In the genomic region with DNA sequence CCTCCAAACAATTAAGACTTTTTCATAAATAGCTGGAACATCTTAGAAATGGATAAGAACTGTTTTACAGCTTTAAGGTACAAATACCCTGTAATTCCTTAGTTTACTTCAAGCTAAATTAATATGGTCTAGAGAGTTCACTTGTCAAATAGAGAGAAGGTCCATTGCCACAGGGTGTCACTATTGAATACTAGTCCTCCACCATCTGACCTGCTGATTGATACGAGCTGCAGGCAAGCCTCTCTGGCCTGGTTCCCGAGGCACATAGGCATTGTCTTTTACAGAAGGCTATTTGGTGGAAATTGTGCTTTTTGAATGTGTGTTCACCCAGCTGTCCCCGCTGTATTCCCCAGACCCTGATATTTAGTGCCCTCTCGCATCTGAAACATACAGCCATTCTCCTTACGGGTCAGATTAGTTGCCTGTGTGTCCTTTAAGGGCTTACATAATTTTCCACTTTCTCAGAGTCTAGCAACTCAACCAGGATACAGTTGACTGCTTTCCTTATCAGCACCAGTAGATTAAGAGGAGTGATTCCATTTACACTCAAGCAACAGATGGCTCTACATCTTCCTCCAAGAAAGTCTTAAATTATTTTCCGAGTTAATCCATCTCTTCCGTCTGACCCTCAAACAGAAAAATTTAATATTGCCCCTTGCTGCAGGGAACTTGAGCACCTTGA, we compare ENCODE assay signal across 17 cellular contexts.
DNase-seq lines count a peak whose midpoint lies in the region; ATAC-seq, FAIRE-seq and TF ChIP-seq lines count a peak whose summit lies in the region.
"Had no signal": no experiment of that assay in that cellular context is flagged by ENCODE, and none has a peak within 500 bp of the region (broad histone marks: within the 10 kb centered on the region; RNA-seq: fewer than 3 reads in every experiment).

No MANE protein-coding gene starts in this region.

- H3K27ac ChIP-seq in mammary epithelial cell (ENCODE audit: insufficient read depth, low read depth, low read length): no peak overlapping the region
- H3K27ac ChIP-seq in naive thymus-derived CD4-positive, alpha-beta T cell (ENCODE audit: low read depth, low read length): no peak overlapping the region
- H3K27ac ChIP-seq: Peyer's patch, tibial nerve had no signal

- WGBS in mammary epithelial cell (ENCODE audit: low coverage, missing lambda C conversion rate): 55% methylated on average over 7 of the region's 7 CpGs

- H3K4me2 ChIP-seq in mammary epithelial cell (ENCODE audit: insufficient read depth, low read depth, low read length): no peak overlapping the region

- no peaks in the 10 kb centered on the region for H3K27me3 Mint-ChIP-seq in MCF 10A (ENCODE audit: insufficient read depth, unreplicated experiment)
- no peaks in the 10 kb centered on the region for H3K27me3 Mint-ChIP-seq in naive thymus-derived CD4-positive, alpha-beta T cell

- peaks cover 9% of the 10 kb centered on the region for H3K9me3 Mint-ChIP-seq in MCF 10A (ENCODE audit: unreplicated experiment)
- peaks cover 2 to 25% (median 12%) of the 10 kb centered on the region in 11 donors for H3K9me3 Mint-ChIP-seq in naive thymus-derived CD4-positive, alpha-beta T cell

- no peak overlapping the region for H3K27ac Mint-ChIP-seq in MCF 10A (ENCODE audit: low read depth, unreplicated experiment)
- no peak overlapping the region for H3K27ac Mint-ChIP-seq in naive thymus-derived CD4-positive, alpha-beta T cell
- H3K27ac Mint-ChIP-seq: natural killer cell had no signal

- no peaks in the 10 kb centered on the region for H3K4me1 Mint-ChIP-seq in MCF 10A (ENCODE audit: insufficient read depth, unreplicated experiment)
- H3K4me1 Mint-ChIP-seq in naive thymus-derived CD4-positive, alpha-beta T cell: no peaks in the 10 kb centered on the region
- H3K4me1 Mint-ChIP-seq: natural killer cell had no signal

- no peak overlapping the region for H3K9ac ChIP-seq in mammary epithelial cell (ENCODE audit: insufficient read depth, low read length)

- peak; percentile 81 for FAIRE-seq in islet of Langerhans (lab: Jason Lieb, UNC)
- FAIRE-seq: GM18507 had no signal

- H3K4me3 Mint-ChIP-seq in MCF 10A (ENCODE audit: unreplicated experiment): no peak overlapping the region
- no peak overlapping the region for H3K4me3 Mint-ChIP-seq in naive thymus-derived CD4-positive, alpha-beta T cell
- H3K4me3 Mint-ChIP-seq: natural killer cell had no signal

- H3K4me3 ChIP-seq in mammary epithelial cell (replicated peaks in 1 of 3; ENCODE audit: insufficient read depth in 1 of 3, low read depth in 2 of 3, low read length in 3 of 3): no peak overlapping the region
- H3K4me3 ChIP-seq in naive thymus-derived CD4-positive, alpha-beta T cell (ENCODE audit: low read length): no peak overlapping the region
- H3K4me3 ChIP-seq: Peyer's patch, tibial nerve had no signal

- H3K27me3 ChIP-seq in mammary epithelial cell (ENCODE audit: insufficient read depth, low read length): no peaks in the 10 kb centered on the region
- H3K27me3 ChIP-seq in naive thymus-derived CD4-positive, alpha-beta T cell (ENCODE audit: control insufficient read depth in 2 of 2, insufficient read depth in 2 of 2, low read length in 2 of 2): no peaks in the 10 kb centered on the region
- H3K27me3 ChIP-seq: Peyer's patch, tibial nerve had no signal

- no peaks in the 10 kb centered on the region for H3K79me2 ChIP-seq in mammary epithelial cell (ENCODE audit: insufficient read depth, low read length)

- no peaks in the 10 kb centered on the region for H3K36me3 ChIP-seq in mammary epithelial cell (ENCODE audit: insufficient read depth, low read length)
- H3K36me3 ChIP-seq in naive thymus-derived CD4-positive, alpha-beta T cell (ENCODE audit: control insufficient read depth in 2 of 3, insufficient read depth in 3 of 3, low read length in 3 of 3): no peaks in the 10 kb centered on the region
- H3K36me3 ChIP-seq: Peyer's patch, tibial nerve had no signal

- no peak for ATAC-seq in HG02884 (IDR thresholded peaks at IDR 0.05; ENCODE audit: unreplicated experiment)
- ATAC-seq in naive thymus-derived CD4-positive, alpha-beta T cell: no peak
- ATAC-seq: natural killer cell had no signal

- H3K36me3 Mint-ChIP-seq in MCF 10A (ENCODE audit: insufficient read depth, unreplicated experiment): no peaks in the 10 kb centered on the region
- H3K36me3 Mint-ChIP-seq in naive thymus-derived CD4-positive, alpha-beta T cell: no peaks in the 10 kb centered on the region

- no peaks in the 10 kb centered on the region for H3K9me3 ChIP-seq in mammary epithelial cell (replicated peaks; ENCODE audit: insufficient read depth, low read length)
- no peaks in the 10 kb centered on the region for H3K9me3 ChIP-seq in naive thymus-derived CD4-positive, alpha-beta T cell (ENCODE audit: control insufficient read depth in 2 of 3, low read length in 3 of 3)

- intact Hi-C loops in MCF 10A (cut with micrococcal nuclease) (no loop called here), mammary epithelial cell (cut with micrococcal nuclease) (no loop called here)
- intact Hi-C loops in naive thymus-derived CD4-positive, alpha-beta T cell (cut with micrococcal nuclease): no loop called here

- DNase-seq in MCF 10A (ENCODE audit: unreplicated experiment): peak; percentile 27
- DNase-seq in mammary epithelial cell: no peak
- DNase-seq in SK-MEL-5 (ENCODE audit: low read depth, low spot score): peak; percentile 9
- no peak for DNase-seq in stimulated activated CD8-positive, alpha-beta memory T cell treated with anti-CD3 and anti-CD28 coated beads, Interleukin-4, amount 100 ng/mL, for 48 hours
- DNase-seq in naive thymus-derived CD4-positive, alpha-beta T cell: no peak
- DNase-seq in activated CD4-positive, alpha-beta T cell treated with anti-CD3 and anti-CD28 coated beads, Interleukin-2, amount 50 U/mL, for 4 hours: no peak
- DNase-seq: activated CD4-positive, CD25-positive, alpha-beta regulatory T cell treated with anti-CD3 and anti-CD28 coated beads, Interleukin-2, amount 50 U/mL, for 72 hours; activated naive CD4-positive, alpha-beta T cell treated with anti-CD3 and anti-CD28 coated beads, Interleukin-2, amount 50 U/mL, for 16 hours; dermis blood vessel endothelial cell; hypothalamus; natural killer cell; Peyer's patch; stimulated activated CD4-positive, alpha-beta T cell treated with anti-CD3 and anti-CD28 coated beads, Interleukin-1b, Interleukin-23, amount 100 ng/mL, for 48 hours had no signal

- CTCF ChIA-PET in MCF 10A (lab: Yijun Ruan, JAX): interaction anchor here (0.6 to 1.2 kb wide), 7 partner anchors 13 to 967 kb away, joined by 3 to 6 read pairs (median 3); no protein-coding TSS in a partner anchor
- CTCF ChIA-PET in mammary epithelial cell (lab: Charles Lee; ENCODE audit: low non-redundant PET): no interaction called here
- CTCF ChIA-PET in naive thymus-derived CD4-positive, alpha-beta T cell (lab: Charles Lee): no interaction called here

- in situ Hi-C loops in mammary epithelial cell (cut with MboI; ENCODE audit: low sequenced_read_pairs in 2 of 2): no loop called here
- in situ Hi-C loops in SK-MEL-5 (cut with HindIII; ENCODE audit: low pct_unique_long_range_greater_than_20kb, low sequenced_read_pairs): no loop called here

- H4K20me1 ChIP-seq in mammary epithelial cell (ENCODE audit: insufficient read depth, low read length): no peaks in the 10 kb centered on the region

- POLR2A ChIA-PET in MCF 10A (lab: Yijun Ruan, JAX): interaction anchor here (1.2 kb wide), 1 partner anchor 1115 kb away, joined by 3 read pairs; no protein-coding TSS in a partner anchor
- POLR2A ChIA-PET in naive thymus-derived CD4-positive, alpha-beta T cell (lab: Charles Lee): no interaction called here

- H2AFZ ChIP-seq in mammary epithelial cell (ENCODE audit: low read depth, low read length): no peak overlapping the region

- dilution Hi-C loops in mammary epithelial cell (cut with HindIII; ENCODE audit: low sequenced_read_pairs): no loop called here

- H3K4me1 ChIP-seq in mammary epithelial cell (ENCODE audit: insufficient read depth, low read length): no peaks in the 10 kb centered on the region
- no peaks in the 10 kb centered on the region for H3K4me1 ChIP-seq in naive thymus-derived CD4-positive, alpha-beta T cell (ENCODE audit: control insufficient read depth in 2 of 2, insufficient read depth in 2 of 2, low read length in 2 of 2)
- H3K4me1 ChIP-seq: Peyer's patch, tibial nerve had no signal

- TF ChIP-seq CTCF in MCF 10A (IDR thresholded peaks at IDR 0.05; ENCODE audit: unreplicated experiment) (no peak), mammary epithelial cell (conservative IDR thresholded peaks at IDR 0.05 in 1 of 2, IDR thresholded peaks at IDR 0.05 in 1 of 2; ENCODE audit: extremely low read depth in 1 of 2, insufficient read depth in 1 of 2, low read depth in 1 of 2, low read length in 2 of 2) (peak in 1 of 2 donors; percentile 3)

- BruUV-seq in MCF 10A (replicated peaks; lab: Mats Ljungman, UMichigan) (no TSS peak), mammary epithelial cell (replicated peaks; lab: Mats Ljungman, UMichigan) (no TSS peak)

Comparison
In these comparisons a context has a peak if more than half of its experiments do, and no peak if none do; other contexts are left out.
1. DNase-seq: peak in MCF 10A (single experiment) and SK-MEL-5 (single experiment); none in mammary epithelial cell (single experiment), stimulated activated CD8-positive, alpha-beta memory T cell treated with anti-CD3 and anti-CD28 coated beads, Interleukin-4, amount 100 ng/mL, for 48 hours (single experiment), naive thymus-derived CD4-positive, alpha-beta T cell (0 of 9) and activated CD4-positive, alpha-beta T cell treated with anti-CD3 and anti-CD28 coated beads, Interleukin-2, amount 50 U/mL, for 4 hours (0 of 2).